Comparison of ENCODE assay signal across 8 cellular contexts in the genomic region with DNA sequence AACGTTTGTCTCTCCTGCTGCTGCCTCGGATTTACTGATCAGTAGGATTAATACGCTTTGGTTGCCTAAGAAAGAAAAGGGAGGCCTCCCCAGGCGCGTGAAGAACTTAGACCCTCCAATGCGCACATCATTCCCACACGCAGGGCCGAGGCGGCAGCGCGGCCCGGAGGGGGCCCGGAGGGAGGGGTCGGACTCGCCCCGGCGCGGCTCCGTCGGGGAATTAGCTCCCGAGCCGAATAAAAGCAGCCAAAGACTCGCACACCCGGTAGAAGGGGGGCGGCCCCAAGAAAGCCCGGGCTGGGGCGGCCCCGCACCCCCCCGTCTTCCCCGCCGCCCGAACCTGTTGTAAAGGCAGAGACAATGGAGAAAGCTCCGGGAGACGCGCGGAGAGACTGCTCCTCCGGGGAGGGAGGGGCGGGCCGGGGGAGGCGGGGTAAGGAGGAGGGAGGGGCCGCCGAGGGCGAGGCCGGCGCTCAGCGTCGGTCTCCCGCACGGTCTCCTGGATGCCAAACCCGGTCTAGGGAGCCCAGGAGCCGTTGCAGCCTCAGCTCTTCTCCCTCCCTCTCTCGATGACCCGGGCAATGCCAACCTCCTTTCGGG. TPM values are rescaled to one million over a fixed set of nuclear protein-coding genes. Genes with fewer than 3 reads are reported as not detected.
DNase-seq lines count a peak whose midpoint lies in the region; ATAC-seq and TF ChIP-seq lines count a peak whose summit lies in the region.

A gene (minus strand): TSS at position 362 of the 600 bp plus-strand sequence. CDS start 446 bp downstream, outside the sequence.

- H3K27ac ChIP-seq in right cardiac atrium (ENCODE audit: low read length) (no peak within 1 kb of the TSS), gastrocnemius medialis (no peak within 1 kb of the TSS)

- peak; percentile 81 for DNase-seq in GM13976 (ENCODE audit: low spot score)
- DNase-seq in HuH-7.5 (ENCODE audit: low spot score): peak; percentile 47
- DNase-seq in T-helper 1 cell: peak; percentile 35 to 60 (median 56)
- DNase-seq in amniotic epithelial cell (ENCODE audit: low read depth): peak; percentile 10
- peak; percentile 39 to 67 (median 57) for DNase-seq in right cardiac atrium
- no peak for DNase-seq in gastrocnemius medialis
- DNase-seq in SIG-M5 treated with dmso at 0.1 percent for 504 hours (lab: John Stamatoyannopoulos, UW; ENCODE audit: unreplicated experiment): no peak

- in situ Hi-C loops in GM13976 (cut with MboI; ENCODE audit: low sequenced_read_pairs, unreplicated experiment) (no loop called here), gastrocnemius medialis (cut with MboI; ENCODE audit: low sequenced_read_pairs in 4 of 4) (no loop called here)

- H3K36me3 ChIP-seq in gastrocnemius medialis: no peaks in the 10 kb centered on the region

- TF ChIP-seq CTCF in GM13976 (IDR thresholded peaks at IDR 0.05; ENCODE audit: borderline replicate concordance, control extremely low read depth, extremely low read depth, insufficient read depth, missing control alignments) (no peak), gastrocnemius medialis (IDR thresholded peaks at IDR 0.05 in 4 of 5, conservative IDR thresholded peaks at IDR 0.05 in 1 of 5) (no peak)

- H3K9me3 ChIP-seq in right cardiac atrium (ENCODE audit: control insufficient read depth, low read length) (no peaks in the 10 kb centered on the region), gastrocnemius medialis (peaks cover 0 to 4% (median 0%) of the 10 kb centered on the region in 3 donors)

- TF ChIP-seq POLR2A in gastrocnemius medialis (IDR thresholded peaks at IDR 0.05): no peak

- peak within 1 kb of the TSS; percentile 92 for H3K4me3 ChIP-seq in right cardiac atrium (ENCODE audit: low read length)
- H3K4me3 ChIP-seq in gastrocnemius medialis: peak within 1 kb of the TSS; percentile 52 to 75 (median 62)

- no peaks in the 10 kb centered on the region for H3K27me3 ChIP-seq in right cardiac atrium (ENCODE audit: control insufficient read depth, insufficient read depth)
- peaks cover 30 to 60% (median 49%) of the 10 kb centered on the region in 3 donors for H3K27me3 ChIP-seq in gastrocnemius medialis

- H3K4me1 ChIP-seq in right cardiac atrium (ENCODE audit: control insufficient read depth, insufficient read depth, low read length): no peaks in the 10 kb centered on the region
- peaks cover 8 to 22% of the 10 kb centered on the region in 2 donors for H3K4me1 ChIP-seq in gastrocnemius medialis

- WGBS in right cardiac atrium: under 1% methylated on average over 54 of the region's 54 CpGs

- ATAC-seq in right cardiac atrium (peak; percentile 93 to 95), gastrocnemius medialis (peak in 1 of 2 donors; percentile 39), HG03135 (IDR thresholded peaks at IDR 0.05; ENCODE audit: unreplicated experiment) (no peak)

- intact Hi-C loops in right cardiac atrium (cut with DNase I) (no loop called here), gastrocnemius medialis (cut with DNase I; ENCODE audit: low total_unique reads) (no loop called here)

RNA-seq across cellular contexts. Expression of the gene that starts here (rescaled TPM):
- total RNA-seq in right cardiac atrium (under 1 TPM; 0.43 to 0.95 (median 0.65) TPM), gastrocnemius medialis (under 1 TPM in 2 of 4 donors, not detected in 2; 0.58 to 0.82 TPM)
- 0.07 TPM for polyA plus RNA-seq in right cardiac atrium

Comparison
In these comparisons a context has a peak if more than half of its experiments do, and no peak if none do; other contexts are left out.
1. Peak in DNase-seq, ATAC-seq and H3K4me3 ChIP-seq in right cardiac atrium; RNA of the gene not detected or under 1 TPM.
2. DNase-seq: peak in GM13976 (single experiment), HuH-7.5 (single experiment), T-helper 1 cell (5 of 5) and amniotic epithelial cell (single experiment); none in gastrocnemius medialis (0 of 2) and SIG-M5 treated with dmso at 0.1 percent for 504 hours (single experiment).